In genomic region chr21:30831194-30831765, GRCh38 we compare ENCODE assay signal across 10 cellular contexts. TPM values are rescaled to one million over a fixed set of nuclear protein-coding genes. Genes with fewer than 3 reads are reported as not detected.
A peak's percentile ranks its signal among the peaks of the same experiment; 100 is the strongest.
DNase-seq lines count a peak whose midpoint lies in the region; ATAC-seq and TF ChIP-seq lines count a peak whose summit lies in the region.
"Had no signal": no experiment of that assay in that cellular context is flagged by ENCODE, and none has a peak within 500 bp of the region (broad histone marks: within the 10 kb centered on the region; RNA-seq: fewer than 3 reads in every experiment).

No MANE protein-coding gene starts in this region.

- intact Hi-C loops in sigmoid colon (cut with DNase I) = no loop called here

- no peak overlapping the region for H3K4me3 Mint-ChIP-seq in activated CD8-positive, alpha-beta T cell treated with anti-CD3 and anti-CD28 coated beads, Interleukin-2, amount 10 ng/mL, durations not matched to agents 7 days and 5 days

- DNase-seq in EL (peak; percentile 1), HK-2 (ENCODE audit: unreplicated experiment) (peak; percentile 6), islet precursor cell (peak; percentile 71), epidermal melanocyte (ENCODE audit: insufficient read length, low spot score) (no peak), cortex of kidney (lab: John Stamatoyannopoulos, UW) (no peak), sigmoid colon (no peak), DMS79 (lab: John Stamatoyannopoulos, UW) (no peak)
- peak; percentile 51 for DNase-seq in activated CD8-positive, alpha-beta T cell treated with anti-CD3 and anti-CD28 coated beads, Interleukin-2, amount 10 ng/mL, durations not matched to agents 7 days and 5 days

- CTCF ChIA-PET in activated CD8-positive, alpha-beta T cell treated with anti-CD3 and anti-CD28 coated beads, Interleukin-2, amount 10 ng/mL, durations not matched to agents 7 days and 5 days (lab: Charles Lee) = interaction anchor here (0.7 to 3.9 kb wide), 4 partner anchors 12 to 267 kb away, joined by 3 to 29 read pairs (median 4); no protein-coding TSS in a partner anchor

- peaks cover 3% of the 10 kb centered on the region for H3K27me3 Mint-ChIP-seq in activated CD8-positive, alpha-beta T cell treated with anti-CD3 and anti-CD28 coated beads, Interleukin-2, amount 10 ng/mL, durations not matched to agents 7 days and 5 days (ENCODE audit: low read depth)

- H3K27me3 ChIP-seq in sigmoid colon = no peaks in the 10 kb centered on the region

- H3K27ac Mint-ChIP-seq in activated CD8-positive, alpha-beta T cell treated with anti-CD3 and anti-CD28 coated beads, Interleukin-2, amount 10 ng/mL, durations not matched to agents 7 days and 5 days = no peak overlapping the region

- no peak overlapping the region for H3K4me3 ChIP-seq in sigmoid colon

- POLR2A ChIA-PET in activated CD8-positive, alpha-beta T cell treated with anti-CD3 and anti-CD28 coated beads, Interleukin-2, amount 10 ng/mL, durations not matched to agents 7 days and 5 days (lab: Charles Lee) = no interaction called here

- WGBS in sigmoid colon, 2 donors = 40 to 50% methylated on average over 6 of the region's 6 CpGs

- no peaks in the 10 kb centered on the region for H3K9me3 Mint-ChIP-seq in activated CD8-positive, alpha-beta T cell treated with anti-CD3 and anti-CD28 coated beads, Interleukin-2, amount 10 ng/mL, durations not matched to agents 7 days and 5 days (ENCODE audit: insufficient read depth)

- no peaks in the 10 kb centered on the region for H3K36me3 ChIP-seq in sigmoid colon

- H3K36me3 Mint-ChIP-seq in activated CD8-positive, alpha-beta T cell treated with anti-CD3 and anti-CD28 coated beads, Interleukin-2, amount 10 ng/mL, durations not matched to agents 7 days and 5 days (ENCODE audit: low read depth) = no peaks in the 10 kb centered on the region

- no peaks in the 10 kb centered on the region for H3K4me1 Mint-ChIP-seq in activated CD8-positive, alpha-beta T cell treated with anti-CD3 and anti-CD28 coated beads, Interleukin-2, amount 10 ng/mL, durations not matched to agents 7 days and 5 days (ENCODE audit: low read depth)

- no peak for TF ChIP-seq CTCF in sigmoid colon (IDR thresholded peaks at IDR 0.05)

- H3K9me3 ChIP-seq in sigmoid colon = peaks cover 0 to 4% (median 0%) of the 10 kb centered on the region in 4 donors

- no peaks in the 10 kb centered on the region for H3K4me1 ChIP-seq in sigmoid colon

- no peak for TF ChIP-seq POLR2A in sigmoid colon (IDR thresholded peaks at IDR 0.05)

- no peak for TF ChIP-seq EP300 in sigmoid colon (IDR thresholded peaks at IDR 0.05)

- ATAC-seq in activated CD8-positive, alpha-beta T cell treated with anti-CD3 and anti-CD28 coated beads, Interleukin-2, amount 10 ng/mL, durations not matched to agents 7 days and 5 days = no peak

- no peak overlapping the region for H3K27ac ChIP-seq in sigmoid colon

RNA-seq across cellular contexts. Expression of gene KRTAP7-1, which starts 1.7 kb away (rescaled TPM):
- not detected for total RNA-seq in activated CD8-positive, alpha-beta T cell treated with anti-CD3 and anti-CD28 coated beads, Interleukin-2, amount 10 ng/mL, durations not matched to agents 7 days and 5 days
- total RNA-seq in sigmoid colon = not detected
- not detected for polyA plus RNA-seq in sigmoid colon
- total RNA-seq: myocyte; T-helper 1 cell treated with Interleukin-12 subunit alpha and Interleukin-12 subunit beta and Interleukin-4 antibody, amounts not matched to agents 30 ng/mL and 1 ng/mL, for 36 hours had no signal

RNA-seq across cellular contexts. Expression of gene KRTAP8-1, which starts 18.2 kb away (rescaled TPM):
- not detected for total RNA-seq in activated CD8-positive, alpha-beta T cell treated with anti-CD3 and anti-CD28 coated beads, Interleukin-2, amount 10 ng/mL, durations not matched to agents 7 days and 5 days
- total RNA-seq in sigmoid colon = not detected
- not detected for polyA plus RNA-seq in sigmoid colon
- total RNA-seq: myocyte; T-helper 1 cell treated with Interleukin-12 subunit alpha and Interleukin-12 subunit beta and Interleukin-4 antibody, amounts not matched to agents 30 ng/mL and 1 ng/mL, for 36 hours had no signal

RNA-seq across cellular contexts. Expression of gene KRTAP11-1, which starts 50.1 kb away (rescaled TPM):
- total RNA-seq in activated CD8-positive, alpha-beta T cell treated with anti-CD3 and anti-CD28 coated beads, Interleukin-2, amount 10 ng/mL, durations not matched to agents 7 days and 5 days = not detected
- total RNA-seq in sigmoid colon = not detected
- polyA plus RNA-seq in sigmoid colon = not detected
- total RNA-seq: myocyte; T-helper 1 cell treated with Interleukin-12 subunit alpha and Interleukin-12 subunit beta and Interleukin-4 antibody, amounts not matched to agents 30 ng/mL and 1 ng/mL, for 36 hours had no signal

Comparison
In these comparisons a context has a peak if more than half of its experiments do, and no peak if none do; other contexts are left out.
1. DNase-seq: peak in EL (single experiment), HK-2 (single experiment), activated CD8-positive, alpha-beta T cell treated with anti-CD3 and anti-CD28 coated beads, Interleukin-2, amount 10 ng/mL, durations not matched to agents 7 days and 5 days (single experiment) and islet precursor cell (single experiment); none in epidermal melanocyte (single experiment), cortex of kidney (single experiment), sigmoid colon (single experiment) and DMS79 (single experiment).